9 cellular contexts compared by ENCODE assay signal in genomic region chr16:90077757-90078593, GRCh38. TPM values are rescaled to one million over a fixed set of nuclear protein-coding genes. Genes with fewer than 3 reads are reported as not detected.
DNase-seq lines count a peak whose midpoint lies in the region; ATAC-seq, FAIRE-seq and TF ChIP-seq lines count a peak whose summit lies in the region.
"Had no signal": no experiment of that assay in that cellular context is flagged by ENCODE, and none has a peak within 500 bp of the region (broad histone marks: within the 10 kb centered on the region; RNA-seq: fewer than 3 reads in every experiment).

No MANE protein-coding gene starts in this region.

- H3K27ac ChIP-seq in OCI-LY7 (ENCODE audit: low read depth, low read length, poor library complexity, severe bottlenecking) (no peak overlapping the region), keratinocyte (ENCODE audit: control insufficient read depth, insufficient read depth, low read length) (peak overlapping the region; percentile 61)

- H3K9me3 ChIP-seq in OCI-LY7 (ENCODE audit: low read length) (no peaks in the 10 kb centered on the region), keratinocyte (ENCODE audit: control insufficient read depth, low read depth, low read length) (no peaks in the 10 kb centered on the region)

- H3K4me3 ChIP-seq in OCI-LY7 (ENCODE audit: low read depth, low read length, poor library complexity, severe bottlenecking) (peak overlapping the region; percentile 63), keratinocyte (ENCODE audit: control insufficient read depth in 2 of 3, extremely low read depth in 1 of 3, insufficient read depth in 2 of 3, low read depth in 1 of 3, low read length in 3 of 3) (peak overlapping the region in 2 of 3 experiments; percentile 52 to 56)

- dilution Hi-C loops in keratinocyte (cut with MboI; ENCODE audit: extremely low pct_ligation_motif_present, low sequenced_read_pairs), result no loop called here

- H3K27me3 ChIP-seq in keratinocyte (ENCODE audit: control insufficient read depth, extremely low read depth, insufficient read depth, low read length), result no peaks in the 10 kb centered on the region

- peaks cover 0 to 14% (median 3%) of the 10 kb centered on the region in 5 experiments for H3K9me3 Mint-ChIP-seq in brain
- no peaks in the 10 kb centered on the region for H3K9me3 Mint-ChIP-seq in stimulated activated effector memory CD8-positive, alpha-beta T cell treated with anti-CD3 and anti-CD28 coated beads, Interleukin-12 subunit alpha, Interleukin-12 subunit beta, amount 100 ng/mL, for 72 hours

- H2AFZ ChIP-seq in OCI-LY7 (ENCODE audit: low read length) (peak overlapping the region; percentile 86), keratinocyte (ENCODE audit: control insufficient read depth, low read length) (peak overlapping the region; percentile 90)

- POLR2A ChIA-PET in OCI-LY7 (lab: Charles Lee), result no interaction called here

- intact Hi-C loops in OCI-LY7 (cut with micrococcal nuclease; ENCODE audit: unreplicated experiment), result loop anchor here (5.0 kb wide), 1 partner anchor 156 kb away; the partner anchor contains the start of gene TUBB3

- peak; percentile 44 for ATAC-seq in GM18909 (IDR thresholded peaks at IDR 0.05; ENCODE audit: poor library complexity, unreplicated experiment)
- peak; percentile 35 for ATAC-seq in HG03342 (IDR thresholded peaks at IDR 0.05; ENCODE audit: unreplicated experiment)
- peak; percentile 77 for ATAC-seq in stimulated activated effector memory CD8-positive, alpha-beta T cell treated with anti-CD3 and anti-CD28 coated beads, Interleukin-12 subunit alpha, Interleukin-12 subunit beta, amount 100 ng/mL, for 72 hours

- H3K4me2 ChIP-seq in OCI-LY7 (ENCODE audit: low read length) (peak overlapping the region; percentile 86), keratinocyte (ENCODE audit: control insufficient read depth, extremely low read depth, insufficient read depth, low read depth, low read length) (peak overlapping the region; percentile 95)

- H3K4me1 ChIP-seq in OCI-LY7 (ENCODE audit: insufficient read depth, low read length, poor library complexity, severe bottlenecking) (peaks cover 12% of the 10 kb centered on the region), keratinocyte (ENCODE audit: control insufficient read depth, extremely low read depth, insufficient read depth, low read length) (peaks cover 10% of the 10 kb centered on the region)

- peaks cover 34% of the 10 kb centered on the region for H3K4me1 Mint-ChIP-seq in brain
- peaks cover 35% of the 10 kb centered on the region for H3K4me1 Mint-ChIP-seq in stimulated activated effector memory CD8-positive, alpha-beta T cell treated with anti-CD3 and anti-CD28 coated beads, Interleukin-12 subunit alpha, Interleukin-12 subunit beta, amount 100 ng/mL, for 72 hours

- no TSS peak for BruUV-seq in OCI-LY7 (replicated peaks; lab: Mats Ljungman, UMichigan)

- no peaks in the 10 kb centered on the region for H3K9me2 ChIP-seq in OCI-LY7 (ENCODE audit: insufficient read depth, low read length)

- H3K27ac Mint-ChIP-seq in brain, result peak overlapping the region in 4 of 5 experiments; percentile 88 to 98 (median 92)
- H3K27ac Mint-ChIP-seq in stimulated activated effector memory CD8-positive, alpha-beta T cell treated with anti-CD3 and anti-CD28 coated beads, Interleukin-12 subunit alpha, Interleukin-12 subunit beta, amount 100 ng/mL, for 72 hours, result peak overlapping the region; percentile 78

- no peaks in the 10 kb centered on the region for H3K36me3 Mint-ChIP-seq in brain
- H3K36me3 Mint-ChIP-seq in stimulated activated effector memory CD8-positive, alpha-beta T cell treated with anti-CD3 and anti-CD28 coated beads, Interleukin-12 subunit alpha, Interleukin-12 subunit beta, amount 100 ng/mL, for 72 hours, result peaks cover 20% of the 10 kb centered on the region

- H4K20me1 ChIP-seq in OCI-LY7 (ENCODE audit: insufficient read depth, low read length) (no peaks in the 10 kb centered on the region), keratinocyte (ENCODE audit: control insufficient read depth, extremely low read depth, insufficient read depth, low read length) (no peaks in the 10 kb centered on the region)

- no peak for FAIRE-seq in keratinocyte (lab: Jason Lieb, UNC)

- H3K79me2 ChIP-seq in OCI-LY7 (ENCODE audit: insufficient read depth, low read depth, low read length), result no peaks in the 10 kb centered on the region
- no peaks in the 10 kb centered on the region for H3K79me2 ChIP-seq in keratinocyte (ENCODE audit: control insufficient read depth, insufficient read depth, low read length)

- H3K9me1 ChIP-seq in keratinocyte (ENCODE audit: control insufficient read depth, extremely low read depth, insufficient read depth, low read length), result no peaks in the 10 kb centered on the region

- peak overlapping the region; percentile 63 for H3K9ac ChIP-seq in keratinocyte (ENCODE audit: control insufficient read depth, extremely low read depth, insufficient read depth, low read length)

- DNase-seq in CD1c-positive myeloid dendritic cell (ENCODE audit: extremely low spot score) (peak; percentile 52), OCI-LY7 (ENCODE audit: low spot score) (peak; percentile 68), keratinocyte (ENCODE audit: low read depth, low spot score) (no peak), islet precursor cell (no peak)
- peak in 1 of 2 donors; percentile 14 for DNase-seq in stimulated activated effector memory CD8-positive, alpha-beta T cell treated with anti-CD3 and anti-CD28 coated beads, Interleukin-12 subunit alpha, Interleukin-12 subunit beta, amount 100 ng/mL, for 72 hours (ENCODE audit: low spot score in 2 of 2)

- H3K27me3 Mint-ChIP-seq in brain, result peaks cover 36% of the 10 kb centered on the region

- CTCF ChIA-PET in OCI-LY7 (lab: Charles Lee; ENCODE audit: unreplicated experiment), result no interaction called here

- peak overlapping the region; percentile 87 to 93 (median 90) for H3K4me3 Mint-ChIP-seq in brain
- peak overlapping the region; percentile 73 for H3K4me3 Mint-ChIP-seq in stimulated activated effector memory CD8-positive, alpha-beta T cell treated with anti-CD3 and anti-CD28 coated beads, Interleukin-12 subunit alpha, Interleukin-12 subunit beta, amount 100 ng/mL, for 72 hours

- H3K36me3 ChIP-seq in OCI-LY7 (ENCODE audit: insufficient read depth, low read length), result no peaks in the 10 kb centered on the region
- no peaks in the 10 kb centered on the region for H3K36me3 ChIP-seq in keratinocyte (ENCODE audit: control insufficient read depth in 2 of 2, extremely low read depth in 1 of 2, insufficient read depth in 2 of 2, low read length in 2 of 2)

- TF ChIP-seq CTCF in OCI-LY7 (conservative IDR thresholded peaks at IDR 0.05; ENCODE audit: low read length) (peak; percentile 61), brain (conservative IDR thresholded peaks at IDR 0.05) (no peak), keratinocyte (optimal IDR thresholded peaks at IDR 0.05 in 1 of 3, IDR thresholded peaks at IDR 0.05 in 1 of 3, conservative IDR thresholded peaks at IDR 0.05 in 1 of 3; ENCODE audit: extremely low read depth in 1 of 3, insufficient read depth in 2 of 3, low read length in 3 of 3) (no peak)

RNA-seq across cellular contexts. Expression of gene PRDM7, which starts 0.8 kb away (rescaled TPM):
- total RNA-seq in OCI-LY7 (2014; rRNA removed; shearing (Covaris generic)), result not detected in 2 replicates
- total RNA-seq in OCI-LY7 (2022), result not detected in 2 replicates
- not detected for polyA plus RNA-seq in brain (ENCODE audit: insufficient read depth, low read depth, low replicate concordance)
- not detected in 3 replicates for polyA plus RNA-seq in keratinocyte
- polyA plus RNA-seq in keratinocyte (2011; ENCODE audit: low read depth), result not detected
- not detected in 2 replicates for polyA plus RNA-seq in keratinocyte (2011; cell fraction: cytosol; rRNA removed)
- not detected in 2 replicates for polyA plus RNA-seq in keratinocyte (2011; cell fraction: nucleus; rRNA removed)
- not detected in 2 replicates for polyA plus RNA-seq in keratinocyte (2012; ENCODE audit: low replicate concordance)
- not detected in 3 replicates for polyA minus RNA-seq in keratinocyte
- not detected for polyA minus RNA-seq in keratinocyte (2011; cell fraction: cytosol; rRNA and poly(A)+ RNA removed)
- not detected in 2 replicates for polyA minus RNA-seq in keratinocyte (2011; cell fraction: nucleus; rRNA and poly(A)+ RNA removed)
- total RNA-seq: T-helper 1 cell treated with Interleukin-12 subunit alpha and Interleukin-12 subunit beta and Interleukin-4 antibody, amounts not matched to agents 30 ng/mL and 1 ng/mL, for 36 hours had no signal

RNA-seq across cellular contexts. Expression of gene DBNDD1, which starts 58.7 kb away (rescaled TPM):
- 0.98 and 1.1 TPM in 2 replicates for total RNA-seq in OCI-LY7 (2014; rRNA removed; shearing (Covaris generic))
- total RNA-seq in OCI-LY7 (2022), result 0.57 and 0.85 TPM in 2 replicates
- polyA plus RNA-seq in brain (ENCODE audit: insufficient read depth, low read depth, low replicate concordance) (131 TPM), keratinocyte (1.7 to 4.2 TPM (median 4.1 TPM) in 3 replicates)
- 1.8 TPM for polyA plus RNA-seq in keratinocyte (2011; ENCODE audit: low read depth)
- 6.7 and 9.7 TPM in 2 replicates for polyA plus RNA-seq in keratinocyte (2011; cell fraction: cytosol; rRNA removed)
- polyA plus RNA-seq in keratinocyte (2011; cell fraction: nucleus; rRNA removed), result 3.6 and 4.1 TPM in 2 replicates
- polyA plus RNA-seq in keratinocyte (2012; ENCODE audit: low replicate concordance), result 4.0 and 8.3 TPM in 2 replicates
- 3.3 to 4.2 TPM (median 3.7 TPM) in 3 replicates for polyA minus RNA-seq in keratinocyte
- polyA minus RNA-seq in keratinocyte (2011; cell fraction: cytosol; rRNA and poly(A)+ RNA removed), result 10.0 TPM
- 2.4 and 2.8 TPM in 2 replicates for polyA minus RNA-seq in keratinocyte (2011; cell fraction: nucleus; rRNA and poly(A)+ RNA removed)

Comparison
In these comparisons a context has a peak if more than half of its experiments do, and no peak if none do; other contexts are left out.
1. DNase-seq: peak in CD1c-positive myeloid dendritic cell (single experiment) and OCI-LY7 (single experiment); none in keratinocyte (single experiment) and islet precursor cell (single experiment).
2. RNA of gene DBNDD1, which starts 58.7 kb away (polyA plus RNA-seq): 131 TPM in brain (single experiment); 1.7 to 9.7 TPM in keratinocyte; every median in the first group is over 10 times any median in the second.
3. Peak in every context shown above with its lines, with median percentiles within 50 percentile points of each other: ATAC-seq.